Comparison of ENCODE assay signal across 27 cellular contexts in genomic region chr20:52994184-52994970, GRCh38. TPM values are rescaled to one million over a fixed set of nuclear protein-coding genes. Genes with fewer than 3 reads are reported as not detected.
DNase-seq lines count a peak whose midpoint lies in the region; ATAC-seq, FAIRE-seq and TF ChIP-seq lines count a peak whose summit lies in the region.
"Had no signal": no experiment of that assay in that cellular context is flagged by ENCODE, and none has a peak within 500 bp of the region (broad histone marks: within the 10 kb centered on the region; RNA-seq: fewer than 3 reads in every experiment).

No MANE protein-coding gene starts in this region.

- TF ChIP-seq CTCF in HepG2 (CRISPR knock-in tag; IDR thresholded peaks at IDR 0.05) (no peak), right lobe of liver (IDR thresholded peaks at IDR 0.05) (no peak), SK-N-SH (IDR thresholded peaks at IDR 0.05) (no peak)

- H3K27ac ChIP-seq in HepG2 (ENCODE audit: extremely low read length, insufficient read depth, low read length) (no peak overlapping the region), right lobe of liver (no peak overlapping the region), SK-N-SH (ENCODE audit: low read depth in 2 of 2, low read length in 1 of 2) (no peak overlapping the region; a peak in 1 of 4 replicates), skeletal muscle tissue (ENCODE audit: low read depth, low read length) (peak overlapping the region; percentile 7)
- H3K27ac ChIP-seq: A549, SJSA1 had no signal

- H3K4me1 ChIP-seq in HepG2 (ENCODE audit: insufficient read depth, low read length) = no peaks in the 10 kb centered on the region
- peaks cover 0 to 8% (median 0%) of the 10 kb centered on the region in 4 donors for H3K4me1 ChIP-seq in right lobe of liver
- peaks cover 0 to 29% of the 10 kb centered on the region in 2 experiments; a peak in 2 of 4 replicates for H3K4me1 ChIP-seq in SK-N-SH (ENCODE audit: control insufficient read depth in 1 of 2, insufficient read depth in 2 of 2, low read depth in 1 of 2, low read length in 1 of 2)
- peaks cover 0 to 11% (median 0%) of the 10 kb centered on the region in 3 donors for H3K4me1 ChIP-seq in skeletal muscle tissue (ENCODE audit: control insufficient read depth in 3 of 3, insufficient read depth in 3 of 3, low read length in 3 of 3)
- H3K4me1 ChIP-seq: A549, Caco-2, HAP-1, SJSA1 had no signal

- intact Hi-C loops in HepG2 (cut with micrococcal nuclease; ENCODE audit: unreplicated experiment) (no loop called here), right lobe of liver (cut with DNase I) (no loop called here)

- ATAC-seq in HepG2 (no peak), right lobe of liver (no peak), GM19023 (IDR thresholded peaks at IDR 0.05; ENCODE audit: unreplicated experiment) (no peak)
- ATAC-seq: A549; CD8-positive, alpha-beta T cell had no signal

- in situ Hi-C loops in HepG2 (cut with HindIII; ENCODE audit: extremely low pct_ligation_motif_present, low pct_unique_long_range_greater_than_20kb) = no loop called here

- no peak for TF ChIP-seq RAD21 in HepG2 (CRISPR knock-in tag; IDR thresholded peaks at IDR 0.05)
- TF ChIP-seq RAD21 in SK-N-SH (IDR thresholded peaks at IDR 0.05; ENCODE audit: low read length) = no peak

- H3K4me3 ChIP-seq in HepG2 (replicated peaks in 1 of 3; ENCODE audit: insufficient read depth in 1 of 3, low read depth in 2 of 3, low read length in 3 of 3) (no peak overlapping the region), right lobe of liver (no peak overlapping the region), SK-N-SH (ENCODE audit: low read depth in 2 of 2, low read length in 1 of 2) (no peak overlapping the region), skeletal muscle tissue (ENCODE audit: low read length in 3 of 3) (no peak overlapping the region)
- H3K4me3 ChIP-seq: A549, HAP-1, SJSA1 had no signal

- no peaks in the 10 kb centered on the region for H3K9me2 ChIP-seq in SK-N-SH

- TF ChIP-seq POLR2A in HepG2 (IDR thresholded peaks at IDR 0.05; ENCODE audit: insufficient read depth in 1 of 2, low read depth in 2 of 2, low read length in 2 of 2) (no peak), right lobe of liver (IDR thresholded peaks at IDR 0.05) (no peak)

- POLR2A ChIA-PET in HepG2 (lab: Yijun Ruan, JAX) = no interaction called here
- POLR2A ChIA-PET in SK-N-SH (lab: Yijun Ruan, JAX) = no interaction called here

- H3K36me3 ChIP-seq in HepG2 (replicated peaks in 1 of 2; ENCODE audit: control insufficient read depth in 1 of 2, insufficient read depth in 2 of 2, low read length in 2 of 2) (no peaks in the 10 kb centered on the region), right lobe of liver (no peaks in the 10 kb centered on the region), SK-N-SH (replicated peaks in 1 of 2; ENCODE audit: control insufficient read depth in 1 of 2, insufficient read depth in 2 of 2, low read length in 1 of 2) (no peaks in the 10 kb centered on the region), skeletal muscle tissue (ENCODE audit: control insufficient read depth in 3 of 3, insufficient read depth in 3 of 3, low read length in 3 of 3) (no peaks in the 10 kb centered on the region)
- H3K36me3 ChIP-seq: HAP-1, SJSA1 had no signal

- FAIRE-seq in HepG2 (lab: Jason Lieb, UNC) = no peak
- FAIRE-seq: A549, GM12891 had no signal

- CTCF ChIA-PET in HepG2 (lab: Yijun Ruan, JAX; ENCODE audit: low intra/inter-chr PET ratio, low total read pairs) = no interaction called here
- CTCF ChIA-PET in SK-N-SH (lab: Yijun Ruan, JAX) = interaction anchor here (1.2 kb wide), 1 partner anchor 194 kb away, joined by 3 read pairs; no protein-coding TSS in a partner anchor

- no peak overlapping the region for H3K9ac ChIP-seq in HepG2 (ENCODE audit: insufficient read depth, low read depth, low read length)
- H3K9ac ChIP-seq in SK-N-SH = no peak overlapping the region
- no peak overlapping the region for H3K9ac ChIP-seq in skeletal muscle tissue (ENCODE audit: low read depth in 1 of 3, low read length in 3 of 3)

- no peaks in the 10 kb centered on the region for H3K79me2 ChIP-seq in HepG2 (ENCODE audit: insufficient read depth, low read length)
- no peaks in the 10 kb centered on the region for H3K79me2 ChIP-seq in SK-N-SH (ENCODE audit: insufficient read depth)

- DNase-seq in HepG2 (ENCODE audit: low spot score) (no peak), right lobe of liver (no peak), SK-N-SH (no peak), NCI-H2171 treated with DMSO at 0.1 percent for 48 hours (lab: John Stamatoyannopoulos, UW) (no peak), DMS79 (lab: John Stamatoyannopoulos, UW) (no peak)
- DNase-seq: AML-193; C1 segment of cervical spinal cord; Caco-2; CD8-positive, alpha-beta T cell; DMS79 treated with DMSO at 0.1 percent for 48 hours; GF-D8; GOT3; NCI-H1048; NCI-H1417; NCI-H1694; NCI-H2029 treated with DMSO at 0.1 percent for 48 hours; NCI-H2227 treated with DMSO at 0.1 percent for 48 hours; NCI-H526 treated with DMSO at 0.1 percent for 48 hours; Right ventricle myocardium superior; RPMI8226 had no signal

- no peak overlapping the region for H3K4me2 ChIP-seq in HepG2 (ENCODE audit: low read depth, low read length)
- no peak overlapping the region for H3K4me2 ChIP-seq in SK-N-SH
- H3K4me2 ChIP-seq: A549 had no signal

- H2AFZ ChIP-seq in HepG2 (ENCODE audit: low read length) (no peak overlapping the region), SK-N-SH (ENCODE audit: low read depth) (no peak overlapping the region)

- TF ChIP-seq EP300 in HepG2 (IDR thresholded peaks at IDR 0.05; ENCODE audit: low read depth in 2 of 2, low read length in 2 of 2) (no peak), HepG2 (CRISPR knock-in tag; IDR thresholded peaks at IDR 0.05; ENCODE audit: borderline replicate concordance) (no peak), SK-N-SH (IDR thresholded peaks at IDR 0.05; ENCODE audit: borderline replicate concordance in 1 of 2, low read depth in 1 of 2, low read length in 1 of 2) (peak in 1 of 2 experiments; percentile 26; a peak in 1 of 4 replicates)

- BruUV-seq in HepG2 (replicated peaks; lab: Mats Ljungman, UMichigan) = no TSS peak

- no peaks in the 10 kb centered on the region for H3K9me3 ChIP-seq in HepG2 (ENCODE audit: low read length)
- no peaks in the 10 kb centered on the region for H3K9me3 ChIP-seq in right lobe of liver
- no peaks in the 10 kb centered on the region for H3K9me3 ChIP-seq in SK-N-SH
- no peaks in the 10 kb centered on the region for H3K9me3 ChIP-seq in skeletal muscle tissue (ENCODE audit: control insufficient read depth in 3 of 3, low read length in 3 of 3)
- H3K9me3 ChIP-seq: A549, Caco-2, HAP-1, SJSA1 had no signal

- WGBS in HepG2 (ENCODE audit: low lambda C conversion rate) = 14% methylated on average over 10 of the region's 10 CpGs
- WGBS in right lobe of liver (ENCODE audit: insufficient coverage, low coverage, low lambda C conversion rate, missing lambda C conversion rate) = 81% methylated on average over 10 of the region's 10 CpGs
- WGBS in SK-N-SH (ENCODE audit: low lambda C conversion rate) = 42% methylated on average over 10 of the region's 10 CpGs

- H3F3A ChIP-seq in SK-N-SH (replicated peaks; ENCODE audit: insufficient read depth) = no peaks in the 10 kb centered on the region

- no peaks in the 10 kb centered on the region for H4K20me1 ChIP-seq in HepG2 (ENCODE audit: insufficient read depth, low read length)
- H4K20me1 ChIP-seq in SK-N-SH (ENCODE audit: insufficient read depth) = no peaks in the 10 kb centered on the region

- H3K27me3 ChIP-seq in HepG2 (ENCODE audit: control insufficient read depth in 1 of 2, insufficient read depth in 2 of 2, low read length in 2 of 2) = no peaks in the 10 kb centered on the region
- no peaks in the 10 kb centered on the region for H3K27me3 ChIP-seq in right lobe of liver
- H3K27me3 ChIP-seq in SK-N-SH (ENCODE audit: insufficient read depth) = no peaks in the 10 kb centered on the region
- H3K27me3 ChIP-seq in skeletal muscle tissue (ENCODE audit: control insufficient read depth in 3 of 3, insufficient read depth in 3 of 3, low read length in 3 of 3) = no peaks in the 10 kb centered on the region
- H3K27me3 ChIP-seq: SJSA1 had no signal

TF ChIP-seq in HepG2, 621 proteins besides CTCF, POLR2A, EP300 and RAD21 (continues in another document):
- TF ChIP-seq MXI1 (IDR thresholded peaks at IDR 0.05; ENCODE audit: borderline replicate concordance, low read depth, low read length) (no peak), FOXK2 (IDR thresholded peaks at IDR 0.05) (0 out of 2 replicates have a peak, but pooled peaks have one; percentile 35)

TF ChIP-seq in SK-N-SH, 30 proteins besides CTCF, POLR2A, EP300 and RAD21 (continues in another document):
- TF ChIP-seq JUND (IDR thresholded peaks at IDR 0.05) (no peak), FOXM1 (IDR thresholded peaks at IDR 0.05; ENCODE audit: low read depth) (no peak), MXI1 (IDR thresholded peaks at IDR 0.05; ENCODE audit: low read depth, low read length) (no peak)

RNA-seq across cellular contexts. Expression of gene TSHZ2, which starts 22.2 kb away (rescaled TPM):
- not detected in 2 replicates for total RNA-seq in HepG2 (2016; rRNA removed; fragmentation: Illumina TruSeq; extraction: Trizol)
- total RNA-seq in HepG2 (2016; cell fraction: cytosol; rRNA removed; fragmentation: Illumina TruSeq; extraction: Trizol; ENCODE audit: low read depth) = under 0.01 TPM in 1 of 2 replicates, not detected in the other
- total RNA-seq in HepG2 (2016; cell fraction: insoluble cytoplasmic fraction; rRNA removed; fragmentation: Illumina TruSeq; extraction: Trizol) = not detected in 2 replicates
- total RNA-seq in HepG2 (2016; cell fraction: membrane; rRNA removed; fragmentation: Illumina TruSeq; extraction: Trizol) = not detected in 2 replicates
- not detected in 2 replicates for total RNA-seq in HepG2 (2016; cell fraction: nucleus; rRNA removed; fragmentation: Illumina TruSeq; extraction: Trizol)
- 0.01 and 0.13 TPM in 2 replicates for polyA plus RNA-seq in HepG2 (2011; rRNA removed)
- polyA plus RNA-seq in HepG2 (2011; cell fraction: cytosol; rRNA removed) = 0.01 and 0.13 TPM in 2 replicates
- polyA plus RNA-seq in HepG2 (2011; cell fraction: nucleus; rRNA removed) = 0.13 and 0.55 TPM in 2 replicates
- 0.21 and 0.42 TPM in 2 replicates for polyA plus RNA-seq in HepG2 (2012)
- not detected in 2 replicates for polyA plus RNA-seq in HepG2 (2016; cell fraction: cytosol; fragmentation: Illumina TruSeq; extraction: Trizol; ENCODE audit: low read depth)
- 0.08 TPM in 1 of 2 replicates, not detected in the other for polyA plus RNA-seq in HepG2 (2016; cell fraction: insoluble cytoplasmic fraction; fragmentation: Illumina TruSeq; extraction: Trizol; ENCODE audit: low read depth)
- polyA plus RNA-seq in HepG2 (2016; cell fraction: membrane; fragmentation: Illumina TruSeq; extraction: Trizol; ENCODE audit: low read depth) = not detected in 2 replicates
- polyA plus RNA-seq in HepG2 (2016; cell fraction: nucleus; fragmentation: Illumina TruSeq; extraction: Trizol; ENCODE audit: insufficient read depth, low read depth) = not detected in 2 replicates
- 0.32 and 3.2 TPM in 2 replicates for polyA minus RNA-seq in HepG2 (2011; rRNA and poly(A)+ RNA removed; ENCODE audit: low replicate concordance)
- polyA minus RNA-seq in HepG2 (2011; cell fraction: cytosol; rRNA and poly(A)+ RNA removed) = 0.18 and 0.30 TPM in 2 replicates
- 0.52 and 1.7 TPM in 2 replicates for polyA minus RNA-seq in HepG2 (2011; cell fraction: nucleus; rRNA and poly(A)+ RNA removed)
- total RNA-seq in right lobe of liver = 10 to 100 TPM; 14.2 to 28.1 (median 21.0) TPM
- 0.11 and 0.13 TPM in 2 replicates for polyA plus RNA-seq in SK-N-SH (2012; rRNA removed)
- polyA plus RNA-seq in SK-N-SH (2012; cell fraction: cytosol; rRNA removed) = 0.12 and 0.26 TPM in 2 replicates
- polyA plus RNA-seq in SK-N-SH (2012; cell fraction: nucleus; rRNA removed) = 0.13 and 0.27 TPM in 2 replicates
- total RNA-seq in skeletal muscle tissue = 9.9 TPM
- total RNA-seq: NCI-H460, SJSA1 had no signal
- polyA plus RNA-seq: A549 had no signal

Comparison
In these comparisons a context has a peak if more than half of its experiments do, and no peak if none do; other contexts are left out.
1. RNA of gene TSHZ2, which starts 22.2 kb away (total RNA-seq): 14.2 to 28.1 TPM in right lobe of liver and 9.9 TPM in skeletal muscle tissue (single experiment); under 0.01 TPM in HepG2; every median in the first group is over 10 times any median in the second.